Comparison of ENCODE assay signal across 8 cellular contexts in the genomic region with DNA sequence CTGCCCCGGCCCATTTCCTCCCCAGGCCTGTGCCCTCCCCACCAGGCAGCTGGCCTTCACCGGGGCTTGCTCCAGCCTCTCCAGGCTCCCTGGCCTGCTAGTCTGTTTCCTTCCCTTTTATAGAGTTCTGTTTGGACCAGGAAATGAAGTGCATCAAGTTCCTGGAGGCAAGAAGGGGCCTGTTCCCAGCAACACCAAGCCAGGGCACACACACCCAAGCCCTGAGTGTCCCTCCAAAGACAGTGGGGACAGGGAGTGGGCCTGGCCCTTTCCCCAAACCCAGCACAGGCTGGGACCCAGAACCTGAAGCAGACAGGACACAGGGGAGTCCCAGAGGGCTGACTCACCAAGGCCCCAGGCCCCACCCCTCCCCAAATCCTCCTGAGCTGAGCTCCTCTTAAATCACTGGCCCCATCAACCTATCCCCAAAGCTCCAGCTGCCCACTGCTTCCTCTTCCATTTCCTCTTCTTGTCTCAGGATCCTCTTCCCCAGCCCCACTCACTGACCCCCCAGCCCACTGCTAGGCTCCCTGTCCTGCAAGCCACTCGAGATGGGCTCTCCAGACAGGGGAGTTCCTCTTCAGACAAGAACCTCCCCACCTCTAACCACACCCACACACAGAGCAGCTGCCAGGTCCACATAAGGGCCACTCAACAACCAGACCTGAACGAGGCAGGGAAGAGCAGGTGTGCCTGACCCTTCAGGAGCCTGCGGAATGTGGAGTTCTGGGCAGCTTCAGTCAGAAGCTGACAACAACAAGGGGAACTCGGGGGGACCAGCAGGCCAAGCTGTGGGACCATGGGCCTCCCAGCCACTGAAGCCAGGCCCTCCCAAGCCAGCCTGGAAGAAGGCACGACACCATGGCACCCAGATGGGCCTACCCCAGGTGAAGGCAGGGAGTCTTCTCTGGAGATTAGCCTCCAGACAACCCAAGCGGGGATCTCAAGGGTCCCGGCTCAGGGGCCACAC.
DNase-seq lines count a peak whose midpoint lies in the region; ATAC-seq, FAIRE-seq and TF ChIP-seq lines count a peak whose summit lies in the region.

No MANE protein-coding gene starts in this region.

- peak overlapping the region; percentile 93 for H3K27ac Mint-ChIP-seq in mesothelial cell of epicardium

- H3K4me3 ChIP-seq in SK-N-SH (ENCODE audit: low read depth in 2 of 2, low read length in 1 of 2): no peak overlapping the region
- no peak overlapping the region for H3K4me3 ChIP-seq in bronchial epithelial cell (ENCODE audit: low read depth, low read length)
- peak overlapping the region in 1 of 4 donors; percentile 26 for H3K4me3 ChIP-seq in upper lobe of left lung
- H3K4me3 ChIP-seq in hepatocyte: no peak overlapping the region

- H3K9ac ChIP-seq in SK-N-SH: no peak overlapping the region

- 83% methylated on average over 4 of the region's 9 CpGs for WGBS in SK-N-SH (ENCODE audit: low lambda C conversion rate)
- WGBS in upper lobe of left lung, 2 donors: 30 to 54% methylated on average over 5 to 9 of the region's 9 CpGs
- 86% methylated on average over 9 of the region's 9 CpGs for WGBS in hepatocyte (ENCODE audit: low lambda C conversion rate, missing lambda C conversion rate)

- no peaks in the 10 kb centered on the region for H3K9me2 ChIP-seq in SK-N-SH
- H3K9me2 ChIP-seq in hepatocyte (replicated peaks; ENCODE audit: insufficient read depth): no peaks in the 10 kb centered on the region

- peaks cover 73% of the 10 kb centered on the region for H3K4me1 Mint-ChIP-seq in mesothelial cell of epicardium

- peaks cover 37 to 66% of the 10 kb centered on the region in 2 experiments for H3K4me1 ChIP-seq in SK-N-SH (ENCODE audit: control insufficient read depth in 1 of 2, insufficient read depth in 2 of 2, low read depth in 1 of 2, low read length in 1 of 2)
- peaks cover 86 to 100% (median 93%) of the 10 kb centered on the region in 4 donors for H3K4me1 ChIP-seq in upper lobe of left lung
- peaks cover 44% of the 10 kb centered on the region for H3K4me1 ChIP-seq in hepatocyte (ENCODE audit: insufficient read depth)

- no peak overlapping the region for H3K4me3 Mint-ChIP-seq in mesothelial cell of epicardium

- POLR2A ChIA-PET in SK-N-SH (lab: Yijun Ruan, JAX): no interaction called here

- ATAC-seq in SK-N-SH treated with all-trans-retinoic acid at 6 μM for 48 hours (no peak; the same call in 2 of the 3 replicates), upper lobe of left lung (ENCODE audit: low FRiP score in 2 of 2) (peak; percentile 66 to 91), GM18861 (IDR thresholded peaks at IDR 0.05; ENCODE audit: unreplicated experiment) (no peak), HG02763 (IDR thresholded peaks at IDR 0.05; ENCODE audit: unreplicated experiment) (no peak)

- peaks cover 26% of the 10 kb centered on the region; the same call in 1 of the 2 replicates for H4K20me1 ChIP-seq in SK-N-SH (ENCODE audit: insufficient read depth)
- peaks cover 13% of the 10 kb centered on the region for H4K20me1 ChIP-seq in hepatocyte (ENCODE audit: insufficient read depth, poor library complexity, severe bottlenecking)

- TF ChIP-seq RAD21 in SK-N-SH (IDR thresholded peaks at IDR 0.05; ENCODE audit: low read length): no peak

- H3K36me3 ChIP-seq in SK-N-SH (replicated peaks in 1 of 2; ENCODE audit: control insufficient read depth in 1 of 2, insufficient read depth in 2 of 2, low read length in 1 of 2) (peaks cover 0 to 25% of the 10 kb centered on the region in 2 experiments), bronchial epithelial cell (ENCODE audit: control insufficient read depth, insufficient read depth, low read length) (no peaks in the 10 kb centered on the region), upper lobe of left lung (peaks cover 0 to 20% (median 0%) of the 10 kb centered on the region in 4 donors), hepatocyte (replicated peaks; ENCODE audit: insufficient read depth, low read depth) (no peaks in the 10 kb centered on the region)

- H3K27ac ChIP-seq in SK-N-SH (ENCODE audit: low read depth in 2 of 2, low read length in 1 of 2): peak overlapping the region; percentile 26 to 39; a peak in 2 of 4 replicates
- peak overlapping the region; percentile 86 to 99 (median 92) for H3K27ac ChIP-seq in upper lobe of left lung
- no peak overlapping the region for H3K27ac ChIP-seq in hepatocyte

- TF ChIP-seq EP300 in SK-N-SH (IDR thresholded peaks at IDR 0.05; ENCODE audit: borderline replicate concordance in 1 of 2, low read depth in 1 of 2, low read length in 1 of 2) (no peak), upper lobe of left lung (IDR thresholded peaks at IDR 0.05) (peak; percentile 25 to 88 (median 74))

- H3K4me2 ChIP-seq in SK-N-SH: peak overlapping the region; percentile 41; the same call in 1 of the 2 replicates
- no peak overlapping the region for H3K4me2 ChIP-seq in hepatocyte

- TF ChIP-seq POLR2A in upper lobe of left lung (IDR thresholded peaks at IDR 0.05): peak in 1 of 4 donors; percentile 36

- H3K27me3 ChIP-seq in SK-N-SH (ENCODE audit: insufficient read depth) (no peaks in the 10 kb centered on the region), bronchial epithelial cell (ENCODE audit: control insufficient read depth, insufficient read depth, low read length) (no peaks in the 10 kb centered on the region), upper lobe of left lung (no peaks in the 10 kb centered on the region), hepatocyte (no peaks in the 10 kb centered on the region)

- CTCF ChIA-PET in SK-N-SH (lab: Yijun Ruan, JAX): interaction anchor here (0.6 to 14.7 kb wide), 7 partner anchors 14 to 143 kb away, joined by 3 to 129 read pairs (median 3); no protein-coding TSS in a partner anchor

- no peaks in the 10 kb centered on the region for H3K27me3 Mint-ChIP-seq in mesothelial cell of epicardium (ENCODE audit: low read depth)

- peaks cover 99% of the 10 kb centered on the region for H3K79me2 ChIP-seq in SK-N-SH (ENCODE audit: insufficient read depth)
- H3K79me2 ChIP-seq in hepatocyte: peaks cover 83% of the 10 kb centered on the region

- no peak overlapping the region for H2AFZ ChIP-seq in SK-N-SH (ENCODE audit: low read depth)
- no peak overlapping the region for H2AFZ ChIP-seq in hepatocyte

- H3K9me3 ChIP-seq in SK-N-SH: no peaks in the 10 kb centered on the region
- H3K9me3 ChIP-seq in upper lobe of left lung: no peaks in the 10 kb centered on the region
- H3K9me3 ChIP-seq in hepatocyte (ENCODE audit: low read depth): no peaks in the 10 kb centered on the region

- H3F3A ChIP-seq in SK-N-SH (replicated peaks; ENCODE audit: insufficient read depth): peaks cover 6% of the 10 kb centered on the region

- DNase-seq in SK-N-SH (no peak), bronchial epithelial cell (ENCODE audit: low read depth) (peak; percentile 42), mesothelial cell of epicardium (ENCODE audit: low spot score in 2 of 2, unreplicated experiment in 2 of 2) (no peak), upper lobe of left lung (peak; percentile 66 to 91), hepatocyte (ENCODE audit: low spot score) (no peak)

- H3K36me3 Mint-ChIP-seq in mesothelial cell of epicardium: no peaks in the 10 kb centered on the region

- FAIRE-seq in bronchial epithelial cell (lab: Jason Lieb, UNC): no peak

- TF ChIP-seq CTCF in SK-N-SH (IDR thresholded peaks at IDR 0.05) (no peak), bronchial epithelial cell (IDR thresholded peaks at IDR 0.05; ENCODE audit: insufficient read depth, low read length, severe bottlenecking) (no peak), mesothelial cell of epicardium (IDR thresholded peaks at IDR 0.05; ENCODE audit: unreplicated experiment) (no peak), upper lobe of left lung (IDR thresholded peaks at IDR 0.05) (no peak), hepatocyte (IDR thresholded peaks at IDR 0.05; ENCODE audit: poor library complexity) (no peak)

- H3K9me3 Mint-ChIP-seq in mesothelial cell of epicardium: no peaks in the 10 kb centered on the region

TF ChIP-seq in SK-N-SH, 30 proteins besides CTCF, POLR2A, EP300 and RAD21 (continues in another document):
- TF ChIP-seq, protein P1, sequence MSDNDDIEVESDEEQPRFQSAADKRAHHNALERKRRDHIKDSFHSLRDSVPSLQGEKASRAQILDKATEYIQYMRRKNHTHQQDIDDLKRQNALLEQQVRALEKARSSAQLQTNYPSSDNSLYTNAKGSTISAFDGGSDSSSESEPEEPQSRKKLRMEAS (IDR thresholded peaks at IDR 0.05; ENCODE audit: low read depth): no peak
- TF ChIP-seq SMC3 (IDR thresholded peaks at IDR 0.05; ENCODE audit: low read depth, low read length) (no peak), TAF1 (IDR thresholded peaks at IDR 0.05; ENCODE audit: borderline replicate concordance, low read depth, low read length) (no peak), RFX5 (IDR thresholded peaks at IDR 0.05; ENCODE audit: low read length) (no peak), FOXJ3 (CRISPR knock-in tag; IDR thresholded peaks at IDR 0.05) (no peak), FOSL2 (IDR thresholded peaks at IDR 0.05; ENCODE audit: borderline replicate concordance, low read depth) (no peak), ELF1 (IDR thresholded peaks at IDR 0.05) (no peak)

TF ChIP-seq in SK-N-SH treated with all-trans-retinoic acid at 6 μM for 48 hours, 23 proteins besides CTCF, POLR2A, EP300 and RAD21 (continues in another document):
- TF ChIP-seq ZNF565 (CRISPR knock-in tag; conservative IDR thresholded peaks at IDR 0.05; ENCODE audit: low read depth): no peak
- no peak for TF ChIP-seq ZC3H10 (CRISPR knock-in tag; IDR thresholded peaks at IDR 0.05)
- no peak for TF ChIP-seq ARNTL (CRISPR knock-in tag; IDR thresholded peaks at IDR 0.05; ENCODE audit: borderline replicate concordance, low read depth)
- TF ChIP-seq, protein P2, sequence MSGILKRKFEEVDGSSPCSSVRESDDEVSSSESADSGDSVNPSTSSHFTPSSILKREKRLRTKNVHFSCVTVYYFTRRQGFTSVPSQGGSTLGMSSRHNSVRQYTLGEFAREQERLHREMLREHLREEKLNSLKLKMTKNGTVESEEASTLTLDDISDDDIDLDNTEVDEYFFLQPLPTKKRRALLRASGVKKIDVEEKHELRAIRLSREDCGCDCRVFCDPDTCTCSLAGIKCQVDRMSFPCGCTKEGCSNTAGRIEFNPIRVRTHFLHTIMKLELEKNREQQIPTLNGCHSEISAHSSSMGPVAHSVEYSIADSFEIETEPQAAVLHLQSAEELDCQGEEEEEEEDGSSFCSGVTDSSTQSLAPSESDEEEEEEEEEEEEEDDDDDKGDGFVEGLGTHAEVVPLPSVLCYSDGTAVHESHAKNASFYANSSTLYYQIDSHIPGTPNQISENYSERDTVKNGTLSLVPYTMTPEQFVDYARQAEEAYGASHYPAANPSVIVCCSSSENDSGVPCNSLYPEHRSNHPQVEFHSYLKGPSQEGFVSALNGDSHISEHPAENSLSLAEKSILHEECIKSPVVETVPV (CRISPR knock-in tag; IDR thresholded peaks at IDR 0.05): no peak

Comparison
In these comparisons a context has a peak if more than half of its experiments do, and no peak if none do; other contexts are left out.
1. DNase-seq: peak in bronchial epithelial cell (single experiment) and upper lobe of left lung (2 of 2); none in SK-N-SH (single experiment), mesothelial cell of epicardium (0 of 2) and hepatocyte (single experiment).
2. ATAC-seq: peak in upper lobe of left lung (2 of 2); none in SK-N-SH treated with all-trans-retinoic acid at 6 μM for 48 hours (single experiment), GM18861 (single experiment) and HG02763 (single experiment).